Comparison of ENCODE assay signal across 22 cellular contexts in genomic region chr2:64789466-64790320, GRCh38.
DNase-seq lines count a peak whose midpoint lies in the region; ATAC-seq, FAIRE-seq and TF ChIP-seq lines count a peak whose summit lies in the region.
"Had no signal": no experiment of that assay in that cellular context is flagged by ENCODE, and none has a peak within 500 bp of the region (broad histone marks: within the 10 kb centered on the region; RNA-seq: fewer than 3 reads in every experiment).

No MANE protein-coding gene starts in this region.

- no CpG with 5 or more reads among the region's 9 CpGs for WGBS in trophoblast cell (ENCODE audit: extremely low coverage, insufficient coverage, insufficient read length)
- 43% methylated on average over 9 of the region's 9 CpGs for WGBS in HepG2 (ENCODE audit: low lambda C conversion rate)
- WGBS in psoas muscle, 3 donors, result 87 to 93% (median 92%) methylated on average over 9 of the region's 9 CpGs

- POLR2A ChIA-PET in PC-3 (lab: Charles Lee; ENCODE audit: unreplicated experiment) (no interaction called here), HepG2 (lab: Yijun Ruan, JAX) (no interaction called here)

- BruUV-seq in PC-3 (replicated peaks; lab: Mats Ljungman, UMichigan) (no TSS peak), HepG2 (replicated peaks; lab: Mats Ljungman, UMichigan) (no TSS peak)

- H2AFZ ChIP-seq in PC-3 (ENCODE audit: low read length) (peak overlapping the region; percentile 70), trophoblast cell (ENCODE audit: insufficient read depth, low read length, poor library complexity) (peak overlapping the region; percentile 66), HepG2 (ENCODE audit: low read length) (no peak overlapping the region)

- FAIRE-seq in HepG2 (lab: Jason Lieb, UNC), result no peak

- peak overlapping the region; percentile 50 for H4K8ac ChIP-seq in trophoblast cell (ENCODE audit: low read depth, low read length)

- no peak overlapping the region for H3K4me3 ChIP-seq in PC-3 (ENCODE audit: low read length)
- H3K4me3 ChIP-seq in left lung, result no peak overlapping the region
- no peak overlapping the region for H3K4me3 ChIP-seq in trophoblast cell (ENCODE audit: low read depth, low read length)
- H3K4me3 ChIP-seq in HepG2 (replicated peaks in 1 of 3; ENCODE audit: insufficient read depth in 1 of 3, low read depth in 2 of 3, low read length in 3 of 3), result no peak overlapping the region
- H3K4me3 ChIP-seq in psoas muscle, result no peak overlapping the region
- H3K4me3 ChIP-seq: MG63, SJCRH30 had no signal

- peak overlapping the region; percentile 75 for H4K91ac ChIP-seq in trophoblast cell (ENCODE audit: low read depth, low read length)

- CTCF ChIA-PET in PC-3 (lab: Charles Lee), result no interaction called here
- CTCF ChIA-PET in HepG2 (lab: Yijun Ruan, JAX; ENCODE audit: low intra/inter-chr PET ratio, low total read pairs), result no interaction called here

- H3K9me2 ChIP-seq in PC-3 (replicated peaks; ENCODE audit: low read length), result no peaks in the 10 kb centered on the region

- H3K18ac ChIP-seq in trophoblast cell (ENCODE audit: low read length), result no peak overlapping the region

- H3K79me1 ChIP-seq in trophoblast cell (ENCODE audit: low read length), result peaks cover 5% of the 10 kb centered on the region

- TF ChIP-seq EP300 in HepG2 (IDR thresholded peaks at IDR 0.05; ENCODE audit: low read depth in 2 of 2, low read length in 2 of 2) (no peak), HepG2 (CRISPR knock-in tag; IDR thresholded peaks at IDR 0.05; ENCODE audit: borderline replicate concordance) (no peak)

- ATAC-seq in PC-3 (peak; percentile 40), left lung (peak; percentile 33), HepG2 (no peak), psoas muscle (no peak), omental fat pad (ENCODE audit: low FRiP score) (no peak)
- ATAC-seq: HCT116 had no signal

- no peak for TF ChIP-seq RAD21 in HepG2 (CRISPR knock-in tag; IDR thresholded peaks at IDR 0.05)

- H3K79me2 ChIP-seq in PC-3 (ENCODE audit: low read length) (no peaks in the 10 kb centered on the region), trophoblast cell (ENCODE audit: control insufficient read depth, insufficient read depth, low read length, poor library complexity) (no peaks in the 10 kb centered on the region), HepG2 (ENCODE audit: insufficient read depth, low read length) (no peaks in the 10 kb centered on the region)

- H3K36me3 ChIP-seq in PC-3 (ENCODE audit: low read depth, low read length) (no peaks in the 10 kb centered on the region), left lung (no peaks in the 10 kb centered on the region), trophoblast cell (ENCODE audit: control insufficient read depth in 1 of 2, insufficient read depth in 2 of 2, low read length in 2 of 2) (no peaks in the 10 kb centered on the region), HepG2 (replicated peaks in 1 of 2; ENCODE audit: control insufficient read depth in 1 of 2, insufficient read depth in 2 of 2, low read length in 2 of 2) (no peaks in the 10 kb centered on the region), psoas muscle (ENCODE audit: insufficient read depth in 1 of 2, low read depth in 1 of 2) (no peaks in the 10 kb centered on the region)
- H3K36me3 ChIP-seq: MG63, SJCRH30 had no signal

- H3K4me2 ChIP-seq in PC-3 (ENCODE audit: low read length) (peak overlapping the region; percentile 65), trophoblast cell (ENCODE audit: low read length) (peak overlapping the region; percentile 22), HepG2 (ENCODE audit: low read depth, low read length) (no peak overlapping the region)

- H3K4me1 ChIP-seq in PC-3 (ENCODE audit: insufficient read depth, low read length) (peaks cover 58% of the 10 kb centered on the region), left lung (no peaks in the 10 kb centered on the region), trophoblast cell (ENCODE audit: control insufficient read depth in 1 of 2, insufficient read depth in 2 of 2, low read length in 2 of 2) (peaks cover 14 to 20% of the 10 kb centered on the region in 2 experiments), HepG2 (ENCODE audit: insufficient read depth, low read length) (peaks cover 21% of the 10 kb centered on the region), psoas muscle (no peaks in the 10 kb centered on the region)

- H3K9ac ChIP-seq in PC-3 (ENCODE audit: low read length) (no peak overlapping the region), trophoblast cell (ENCODE audit: low read length) (no peak overlapping the region), HepG2 (ENCODE audit: insufficient read depth, low read depth, low read length) (no peak overlapping the region)

- no peaks in the 10 kb centered on the region for H3F3A ChIP-seq in PC-3 (ENCODE audit: low read length, unreplicated experiment)

- no peak overlapping the region for H2AK5ac ChIP-seq in trophoblast cell (ENCODE audit: low read length)

- H3K9me3 ChIP-seq in PC-3 (ENCODE audit: low read length) (no peaks in the 10 kb centered on the region), left lung (no peaks in the 10 kb centered on the region), trophoblast cell (ENCODE audit: insufficient read depth, low read depth, low read length) (no peaks in the 10 kb centered on the region), HepG2 (ENCODE audit: low read length) (no peaks in the 10 kb centered on the region), psoas muscle (no peaks in the 10 kb centered on the region)
- H3K9me3 ChIP-seq: SJCRH30 had no signal

- H2BK12ac ChIP-seq in trophoblast cell (ENCODE audit: low read length), result peak overlapping the region; percentile 55

- in situ Hi-C loops in HepG2 (cut with HindIII; ENCODE audit: extremely low pct_ligation_motif_present, low pct_unique_long_range_greater_than_20kb), result no loop called here

- H3K27ac ChIP-seq in PC-3 (ENCODE audit: low read length), result peak overlapping the region; percentile 6; the same call in 1 of the 2 replicates
- H3K27ac ChIP-seq in left lung, result no peak overlapping the region
- H3K27ac ChIP-seq in trophoblast cell (ENCODE audit: low read depth, low read length), result peak overlapping the region; percentile 65
- H3K27ac ChIP-seq in HepG2 (ENCODE audit: extremely low read length, insufficient read depth, low read length), result no peak overlapping the region
- H3K27ac ChIP-seq in psoas muscle, result no peak overlapping the region
- H3K27ac ChIP-seq: SJCRH30 had no signal

- H3K14ac ChIP-seq in trophoblast cell (ENCODE audit: low read length), result peak overlapping the region; percentile 68

- peak overlapping the region; percentile 24 for H3K4ac ChIP-seq in trophoblast cell (ENCODE audit: low read depth, low read length)

- H4K12ac ChIP-seq in trophoblast cell (ENCODE audit: low read depth, low read length), result no peak overlapping the region

- intact Hi-C loops in PC-3 (cut with micrococcal nuclease) (no loop called here), left lung (cut with DNase I) (no loop called here), HepG2 (cut with micrococcal nuclease; ENCODE audit: unreplicated experiment) (no loop called here), psoas muscle (cut with DNase I) (no loop called here)

- DNase-seq in ELF-1 (ENCODE audit: low read depth, low spot score) (peak; percentile 60), PC-3 (peak; percentile 61), left lung (no peak), trophoblast cell (peak; percentile 25 to 36), HepG2 (ENCODE audit: low spot score) (no peak), DMS114 treated with DMSO at 0.1 percent for 48 hours (lab: John Stamatoyannopoulos, UW; ENCODE audit: unreplicated experiment) (no peak), psoas muscle (no peak), omental fat pad (ENCODE audit: low spot score) (no peak)
- DNase-seq: C1 segment of cervical spinal cord; CD8-positive, alpha-beta memory T cell; DMS79; GOT3; Karpas-422; MG63; NCI-H1048; NCI-H1436; NCI-H2029 treated with DMSO at 0.1 percent for 48 hours; NCI-H510A; NCI-H748 treated with DMSO at 0.1 percent for 48 hours; OCI-M1; SJCRH30 had no signal

- H2BK120ac ChIP-seq in trophoblast cell (ENCODE audit: insufficient read depth, low read length, poor library complexity), result peak overlapping the region; percentile 65

- H4K20me1 ChIP-seq in PC-3 (ENCODE audit: low read length), result no peaks in the 10 kb centered on the region
- no peaks in the 10 kb centered on the region for H4K20me1 ChIP-seq in HepG2 (ENCODE audit: insufficient read depth, low read length)

- TF ChIP-seq POLR2A in HepG2 (IDR thresholded peaks at IDR 0.05; ENCODE audit: insufficient read depth in 1 of 2, low read depth in 2 of 2, low read length in 2 of 2), result no peak

- TF ChIP-seq CTCF in PC-3 (conservative IDR thresholded peaks at IDR 0.05; ENCODE audit: low read depth, low read length) (no peak), left lung (IDR thresholded peaks at IDR 0.05) (no peak), HepG2 (CRISPR knock-in tag; IDR thresholded peaks at IDR 0.05) (no peak), psoas muscle (IDR thresholded peaks at IDR 0.05) (no peak), omental fat pad (IDR thresholded peaks at IDR 0.05) (no peak)

- peak overlapping the region; percentile 79 for H2BK5ac ChIP-seq in trophoblast cell (ENCODE audit: low read depth, low read length, poor library complexity)

- H3K27me3 ChIP-seq in PC-3 (ENCODE audit: low read length) (no peaks in the 10 kb centered on the region), left lung (no peaks in the 10 kb centered on the region), trophoblast cell (ENCODE audit: insufficient read depth, low read length) (no peaks in the 10 kb centered on the region), HepG2 (ENCODE audit: control insufficient read depth in 1 of 2, insufficient read depth in 2 of 2, low read length in 2 of 2) (peaks cover 0 to 9% of the 10 kb centered on the region in 2 experiments; a peak in 2 of 5 replicates), psoas muscle (ENCODE audit: insufficient read depth in 3 of 3, low read length in 2 of 3) (no peaks in the 10 kb centered on the region)
- H3K27me3 ChIP-seq: MG63, SJCRH30 had no signal

- no peak overlapping the region for H3K23ac ChIP-seq in trophoblast cell (ENCODE audit: low read length)

TF ChIP-seq in HepG2, 621 proteins besides CTCF, POLR2A, EP300 and RAD21 (continues in another document):
- TF ChIP-seq ZNF10 (CRISPR knock-in tag; IDR thresholded peaks at IDR 0.05; ENCODE audit: borderline replicate concordance, low read depth) (no peak), FOXA3 (CRISPR knock-in tag; IDR thresholded peaks at IDR 0.05) (no peak), SRSF1 (optimal IDR thresholded peaks at IDR 0.05; ENCODE audit: low read depth, low read length) (no peak), CAMTA2 (CRISPR knock-in tag; IDR thresholded peaks at IDR 0.05; ENCODE audit: borderline replicate concordance) (no peak), SP2 (CRISPR knock-in tag; IDR thresholded peaks at IDR 0.05) (no peak), ZNF12 (CRISPR knock-in tag; IDR thresholded peaks at IDR 0.05) (no peak), MXD4 (CRISPR knock-in tag; IDR thresholded peaks at IDR 0.05) (no peak), HCFC1 (IDR thresholded peaks at IDR 0.05; ENCODE audit: low read depth, low read length) (no peak), ZNF326 (CRISPR knock-in tag; IDR thresholded peaks at IDR 0.05; ENCODE audit: borderline replicate concordance) (no peak), HMG20A (CRISPR knock-in tag; IDR thresholded peaks at IDR 0.05; ENCODE audit: borderline replicate concordance) (no peak), KLF6 (CRISPR knock-in tag; IDR thresholded peaks at IDR 0.05) (no peak)

Comparison
In these comparisons a context has a peak if more than half of its experiments do, and no peak if none do; other contexts are left out.
1. DNase-seq: peak in ELF-1 (single experiment), PC-3 (single experiment) and trophoblast cell (2 of 2); none in left lung (0 of 2), HepG2 (single experiment), DMS114 treated with DMSO at 0.1 percent for 48 hours (single experiment), psoas muscle (0 of 2) and omental fat pad (single experiment).
2. ATAC-seq: peak in PC-3 (single experiment) and left lung (single experiment); none in HepG2 (single experiment), psoas muscle (0 of 4) and omental fat pad (single experiment).
3. H3K27ac ChIP-seq: peak in PC-3 (single experiment) and trophoblast cell (single experiment); none in left lung (0 of 2), HepG2 (single experiment) and psoas muscle (single experiment).